Comparison of ENCODE assay signal across 13 cellular contexts in the genomic region with DNA sequence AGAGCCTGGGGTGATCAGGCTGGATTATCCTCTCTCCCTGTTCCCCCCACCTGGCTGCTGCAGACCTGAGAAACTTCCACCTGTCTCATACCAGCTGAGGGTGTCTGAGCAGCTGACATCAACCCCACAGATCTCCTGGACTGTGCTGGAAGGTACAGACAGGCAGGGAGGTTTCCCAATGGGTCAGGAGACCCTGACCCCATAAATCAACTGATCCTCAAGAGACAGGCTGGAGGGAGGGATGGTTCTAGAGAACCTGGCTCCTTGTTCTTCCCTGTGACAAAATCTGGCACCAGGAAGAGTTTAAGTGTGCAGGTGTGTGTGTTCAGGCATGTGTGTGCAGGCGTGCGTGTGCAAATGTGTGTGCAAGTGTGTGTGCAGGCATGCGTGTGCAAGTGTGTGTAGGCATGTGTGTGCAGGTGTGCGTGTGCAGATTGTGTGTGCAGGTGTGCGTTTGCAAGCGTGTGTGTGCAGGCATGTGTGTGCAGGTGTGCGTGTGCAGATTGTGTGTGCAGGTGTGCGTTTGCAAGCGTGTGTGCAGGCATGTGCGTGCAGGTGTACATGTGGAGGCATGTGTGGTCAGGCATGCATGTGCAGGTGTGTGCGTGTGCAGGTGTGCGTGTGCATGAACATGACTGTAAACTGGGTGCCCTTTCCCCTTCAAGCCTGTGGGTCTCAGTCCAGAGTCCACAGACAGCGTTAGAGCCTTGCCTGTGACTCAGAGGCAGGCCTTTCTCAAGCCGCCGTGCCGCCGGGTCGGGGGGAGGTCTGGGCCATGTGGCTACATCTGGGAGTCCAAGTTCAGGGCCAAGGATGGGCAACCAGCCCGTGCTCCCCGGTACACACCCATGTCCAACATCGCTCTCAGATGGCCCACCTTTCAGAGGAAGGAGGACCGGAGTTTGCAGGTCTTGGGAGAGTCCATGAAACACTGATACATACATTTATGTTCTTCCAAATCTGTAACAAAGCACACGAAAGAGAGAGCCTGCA. TPM values are rescaled to one million over a fixed set of nuclear protein-coding genes. Genes with fewer than 3 reads are reported as not detected.
DNase-seq lines count a peak whose midpoint lies in the region; ATAC-seq, FAIRE-seq and TF ChIP-seq lines count a peak whose summit lies in the region.
"Had no signal": no experiment of that assay in that cellular context is flagged by ENCODE, and none has a peak within 500 bp of the region (broad histone marks: within the 10 kb centered on the region; RNA-seq: fewer than 3 reads in every experiment).

No MANE protein-coding gene starts in this region.

- peaks cover 0 to 20% (median 8%) of the 10 kb centered on the region in 6 donors for H3K4me1 ChIP-seq in spleen

- TF ChIP-seq POLR2A in GM12891 (IDR thresholded peaks at IDR 0.05; ENCODE audit: low read depth, low read length) = no peak
- no peak for TF ChIP-seq POLR2A in spleen (IDR thresholded peaks at IDR 0.05)

- TF ChIP-seq CTCF in WERI-Rb-1 (IDR thresholded peaks at IDR 0.05; ENCODE audit: low read depth, low read length) (no peak), spleen (IDR thresholded peaks at IDR 0.05 in 8 of 11, conservative IDR thresholded peaks at IDR 0.05 in 3 of 11) (no peak)

- WGBS in spleen, 5 donors = 87 to 92% (median 90%) methylated on average over 18 to 23 of the region's 23 CpGs

- H3K9me3 ChIP-seq in WERI-Rb-1 (ENCODE audit: severe bottlenecking) = no peaks in the 10 kb centered on the region
- H3K9me3 ChIP-seq in spleen = no peaks in the 10 kb centered on the region
- H3K9me3 ChIP-seq: esophagus squamous epithelium had no signal

- H3K4me3 ChIP-seq in WERI-Rb-1 (ENCODE audit: low read depth, low read length) = no peak overlapping the region
- no peak overlapping the region for H3K4me3 ChIP-seq in spleen
- H3K4me3 ChIP-seq: esophagus squamous epithelium had no signal

- peak; percentile 88 for FAIRE-seq in GM12891 (lab: Jason Lieb, UNC)
- FAIRE-seq: H54 had no signal

- no peaks in the 10 kb centered on the region for H3K36me3 ChIP-seq in WERI-Rb-1
- H3K36me3 ChIP-seq in spleen = no peaks in the 10 kb centered on the region
- H3K36me3 ChIP-seq: esophagus squamous epithelium had no signal

- ATAC-seq in GM19035 (IDR thresholded peaks at IDR 0.05; ENCODE audit: unreplicated experiment) (no peak), HG03342 (IDR thresholded peaks at IDR 0.05; ENCODE audit: unreplicated experiment) (no peak)

- intact Hi-C loops in spleen (cut with DNase I; ENCODE audit: low total_unique reads) = no loop called here

- H3K27me3 ChIP-seq in WERI-Rb-1 (ENCODE audit: insufficient read depth, low read depth, severe bottlenecking) (no peaks in the 10 kb centered on the region), spleen (replicated peaks in 1 of 7) (no peaks in the 10 kb centered on the region)

- H3K27ac ChIP-seq in WERI-Rb-1 = peak overlapping the region; percentile 6; the same call in 1 of the 2 replicates
- H3K27ac ChIP-seq in spleen = no peak overlapping the region

- no peak for DNase-seq in GM12891 (ENCODE audit: insufficient read length, low spot score)
- peak; percentile 33 for DNase-seq in WERI-Rb-1
- DNase-seq in left kidney (ENCODE audit: low read depth, low spot score) = peak; percentile 69
- DNase-seq in spleen = peak; percentile 47
- DNase-seq in SW 1271 (lab: John Stamatoyannopoulos, UW) = no peak
- no peak for DNase-seq in NCI-H1436 treated with DMSO at 0.1 percent for 48 hours (lab: John Stamatoyannopoulos, UW)
- DNase-seq: activated naive CD8-positive, alpha-beta T cell treated with anti-CD3 and anti-CD28 coated beads, Interleukin-2, amount 10 ng/mL, durations not matched to agents 7 days and 5 days; esophagus squamous epithelium; MM.1S; stimulated activated CD4-positive, alpha-beta T cell treated with anti-CD3 and anti-CD28 coated beads, Interleukin-2, amount 100 ng/mL, for 24 hours had no signal

TF ChIP-seq in GM12891, 5 proteins besides CTCF, POLR2A, EP300 and RAD21:
- TF ChIP-seq POU2F2 (IDR thresholded peaks at IDR 0.05; ENCODE audit: low read depth, low read length) = no peak
- TF ChIP-seq TAF1 (IDR thresholded peaks at IDR 0.05; ENCODE audit: low read depth, low read length) = no peak
- TF ChIP-seq PAX5 (IDR thresholded peaks at IDR 0.05; ENCODE audit: insufficient read depth, low read length, severe bottlenecking) = no peak
TF ChIP-seq in GM12891: peak in this region for 0.

RNA-seq across cellular contexts. Expression of a gene that starts 50.1 kb away (rescaled TPM):
- not detected for polyA plus RNA-seq in GM12891 (2012; ENCODE audit: low read depth, missing spikeins)
- 10 to 100 TPM; 11.7 to 94.7 (median 38.6) TPM for total RNA-seq in spleen
- polyA plus RNA-seq in spleen = 10 to 100 TPM; 11.1 to 65.9 (median 24.7) TPM
- total RNA-seq: activated naive CD8-positive, alpha-beta T cell treated with anti-CD3 and anti-CD28 coated beads, Interleukin-2, amount 10 ng/mL, durations not matched to agents 7 days and 5 days had no signal

Comparison
In these comparisons a context has a peak if more than half of its experiments do, and no peak if none do; other contexts are left out.
1. DNase-seq: peak in WERI-Rb-1 (single experiment), left kidney (single experiment) and spleen (single experiment); none in GM12891 (single experiment), SW 1271 (0 of 2) and NCI-H1436 treated with DMSO at 0.1 percent for 48 hours (single experiment).